In genomic region chr20:61766921-61767610, GRCh38 we compare ENCODE assay signal across 31 cellular contexts.
"Had no signal": no experiment of that assay in that cellular context is flagged by ENCODE, and none has a peak within 500 bp of the region (broad histone marks: within the 10 kb centered on the region; RNA-seq: fewer than 3 reads in every experiment).

No MANE protein-coding gene starts in this region.

- H3K4me1 ChIP-seq: adrenal gland, right lobe of liver, testis, transverse colon had no signal

- H3K4me1 Mint-ChIP-seq: activated CD4-positive, alpha-beta memory T cell treated with anti-CD3 and anti-CD28 coated beads, Interleukin-2, amount 10 ng/mL, durations not matched to agents 7 days and 5 days; activated naive CD8-positive, alpha-beta T cell treated with anti-CD3 and anti-CD28 coated beads for 36 hours; endodermal cell; natural killer cell; stimulated activated memory B cell treated with anti-CD40 and anti-IgM and Interleukin-4, amounts not matched to agents 10 μg/mL and 1 μg/mL and 100 μg/mL, for 72 hours had no signal

- H3K27me3 Mint-ChIP-seq: activated CD4-positive, alpha-beta memory T cell treated with anti-CD3 and anti-CD28 coated beads, Interleukin-2, amount 10 ng/mL, durations not matched to agents 7 days and 5 days; activated naive CD8-positive, alpha-beta T cell treated with anti-CD3 and anti-CD28 coated beads for 36 hours; activated T-cell treated with anti-CD3 and anti-CD28 coated beads, Interleukin-2, amount 50 U/mL, for 24 hours had no signal

- H3K36me3 Mint-ChIP-seq: activated naive CD8-positive, alpha-beta T cell treated with anti-CD3 and anti-CD28 coated beads for 36 hours; natural killer cell; stimulated activated memory B cell treated with anti-CD40 and anti-IgM and Interleukin-4, amounts not matched to agents 10 μg/mL and 1 μg/mL and 100 μg/mL, for 72 hours had no signal

- DNase-seq: activated CD4-positive, alpha-beta memory T cell treated with anti-CD3 and anti-CD28 coated beads, Interleukin-2, amount 10 ng/mL, durations not matched to agents 7 days and 5 days; activated CD4-positive, alpha-beta T cell treated with anti-CD3 and anti-CD28 coated beads for 48 hours; activated CD8-positive, alpha-beta memory T cell treated with anti-CD3 and anti-CD28 coated beads, Interleukin-2, amount 50 U/mL, for 48 hours; activated naive CD4-positive, alpha-beta T cell; activated naive CD8-positive, alpha-beta T cell treated with anti-CD3 and anti-CD28 coated beads for 36 hours; activated T-cell treated with anti-CD3 and anti-CD28 coated beads, Interleukin-2, amount 50 U/mL, for 24 hours; adrenal gland; brain microvascular endothelial cell; foreskin fibroblast; hippocampal formation; kidney; mesenchymal stem cell; natural killer cell; small intestine; stimulated activated CD4-positive, alpha-beta T cell treated with anti-CD3 and anti-CD28 coated beads, Interleukin-1b, Interleukin-23, amount 100 ng/mL, for 48 hours; stimulated activated CD4-positive, alpha-beta T cell treated with anti-CD3 and anti-CD28 coated beads, Interleukin-4, amount 100 ng/mL, for 4 hours; stimulated activated CD8-positive, alpha-beta memory T cell treated with anti-CD3 and anti-CD28 coated beads, Interleukin-4, amount 100 ng/mL, for 48 hours; SW 1271; T1000; testis; transverse colon; WERI-Rb-1 had no signal

- H3K27ac ChIP-seq: adrenal gland, brain microvascular endothelial cell, right lobe of liver, testis, transverse colon, WERI-Rb-1 had no signal

- H3K9me3 ChIP-seq: adrenal gland, right lobe of liver, testis, transverse colon had no signal

- H3K4me3 ChIP-seq: adrenal gland, right lobe of liver, testis, transverse colon had no signal

- H3K27ac Mint-ChIP-seq: activated CD4-positive, alpha-beta memory T cell treated with anti-CD3 and anti-CD28 coated beads, Interleukin-2, amount 10 ng/mL, durations not matched to agents 7 days and 5 days; activated naive CD8-positive, alpha-beta T cell treated with anti-CD3 and anti-CD28 coated beads for 36 hours; activated T-cell treated with anti-CD3 and anti-CD28 coated beads, Interleukin-2, amount 50 U/mL, for 24 hours; endodermal cell; natural killer cell; progenitor cell of endocrine pancreas; stimulated activated memory B cell treated with anti-CD40 and anti-IgM and Interleukin-4, amounts not matched to agents 10 μg/mL and 1 μg/mL and 100 μg/mL, for 72 hours; T-helper 1 cell treated with Interleukin-12 subunit alpha and Interleukin-12 subunit beta and Interleukin-4 antibody, amounts not matched to agents 30 μg/mL and 1 μg/mL, for 36 hours had no signal

- H3K36me3 ChIP-seq: adrenal gland, brain microvascular endothelial cell, right lobe of liver, transverse colon, WERI-Rb-1 had no signal

- ATAC-seq: activated CD4-positive, CD25-positive, alpha-beta regulatory T cell treated with anti-CD3 and anti-CD28 coated beads, Interleukin-2, amount 50 U/mL, for 24 hours; esophagus mucosa; left colon; natural killer cell; stimulated activated memory B cell treated with anti-CD40 and anti-IgM and Interleukin-4, amounts not matched to agents 10 μg/mL and 1 μg/mL and 100 μg/mL, for 72 hours had no signal

- H3K4me3 Mint-ChIP-seq: activated CD4-positive, alpha-beta memory T cell treated with anti-CD3 and anti-CD28 coated beads, Interleukin-2, amount 10 ng/mL, durations not matched to agents 7 days and 5 days; activated naive CD8-positive, alpha-beta T cell treated with anti-CD3 and anti-CD28 coated beads for 36 hours; activated T-cell treated with anti-CD3 and anti-CD28 coated beads, Interleukin-2, amount 50 U/mL, for 24 hours; endodermal cell; natural killer cell; stimulated activated memory B cell treated with anti-CD40 and anti-IgM and Interleukin-4, amounts not matched to agents 10 μg/mL and 1 μg/mL and 100 μg/mL, for 72 hours; T-helper 1 cell treated with Interleukin-12 subunit alpha and Interleukin-12 subunit beta and Interleukin-4 antibody, amounts not matched to agents 30 μg/mL and 1 μg/mL, for 36 hours had no signal

- FAIRE-seq: astrocyte, kidney, small intestine had no signal

- H3K9me3 Mint-ChIP-seq: activated CD4-positive, alpha-beta memory T cell treated with anti-CD3 and anti-CD28 coated beads, Interleukin-2, amount 10 ng/mL, durations not matched to agents 7 days and 5 days; activated naive CD8-positive, alpha-beta T cell treated with anti-CD3 and anti-CD28 coated beads for 36 hours; activated T-cell treated with anti-CD3 and anti-CD28 coated beads, Interleukin-2, amount 50 U/mL, for 24 hours; endodermal cell; natural killer cell; stimulated activated memory B cell treated with anti-CD40 and anti-IgM and Interleukin-4, amounts not matched to agents 10 μg/mL and 1 μg/mL and 100 μg/mL, for 72 hours; T-helper 1 cell treated with Interleukin-12 subunit alpha and Interleukin-12 subunit beta and Interleukin-4 antibody, amounts not matched to agents 30 μg/mL and 1 μg/mL, for 36 hours had no signal

- H3K27me3 ChIP-seq: brain microvascular endothelial cell, right lobe of liver, testis, transverse colon had no signal
